In genomic region chr13:43195551-43195950, GRCh38 we compare ENCODE assay signal across 14 cellular contexts.
DNase-seq lines count a peak whose midpoint lies in the region; ATAC-seq and TF ChIP-seq lines count a peak whose summit lies in the region.
"Had no signal": no experiment of that assay in that cellular context is flagged by ENCODE, and none has a peak within 500 bp of the region (broad histone marks: within the 10 kb centered on the region; RNA-seq: fewer than 3 reads in every experiment).

No MANE protein-coding gene starts in this region.

- H3K36me3 Mint-ChIP-seq in endodermal cell (ENCODE audit: low read depth), result no peaks in the 10 kb centered on the region

- no peak for ATAC-seq in HG03354 (IDR thresholded peaks at IDR 0.05; ENCODE audit: poor library complexity, severe bottlenecking, unreplicated experiment)

- no peaks in the 10 kb centered on the region for H3K9me3 ChIP-seq in BE2C
- H3K9me3 ChIP-seq in endodermal cell (ENCODE audit: control insufficient read depth, low read length), result no peaks in the 10 kb centered on the region
- H3K9me3 ChIP-seq: adrenal gland had no signal

- H3K4me3 Mint-ChIP-seq in endodermal cell, result no peak overlapping the region
- H3K4me3 Mint-ChIP-seq: activated CD4-positive, alpha-beta memory T cell treated with anti-CD3 and anti-CD28 coated beads, Interleukin-2, amount 10 ng/mL, durations not matched to agents 7 days and 5 days had no signal

- peaks cover 2% of the 10 kb centered on the region for H3K4me1 Mint-ChIP-seq in endodermal cell
- H3K4me1 Mint-ChIP-seq: activated CD4-positive, alpha-beta memory T cell treated with anti-CD3 and anti-CD28 coated beads, Interleukin-2, amount 10 ng/mL, durations not matched to agents 7 days and 5 days had no signal

- no peaks in the 10 kb centered on the region for H3K27me3 ChIP-seq in BE2C
- no peaks in the 10 kb centered on the region for H3K27me3 ChIP-seq in endodermal cell (ENCODE audit: control insufficient read depth, insufficient read depth, low read length, poor library complexity, severe bottlenecking)
- H3K27me3 ChIP-seq: adrenal gland had no signal

- H3K4me1 ChIP-seq in BE2C (peaks cover 11% of the 10 kb centered on the region), endodermal cell (ENCODE audit: control insufficient read depth, insufficient read depth, low read length) (no peaks in the 10 kb centered on the region)

- no peak for DNase-seq in BE2C
- DNase-seq in NB4 (ENCODE audit: low read depth), result no peak
- DNase-seq in endodermal cell, result no peak
- DNase-seq in activated CD8-positive, alpha-beta memory T cell treated with anti-CD3 and anti-CD28 coated beads for 24 hours, result no peak
- no peak for DNase-seq in HuH-7.5 (ENCODE audit: low spot score)
- no peak for DNase-seq in SKM-1 (lab: John Stamatoyannopoulos, UW; ENCODE audit: unreplicated experiment)
- DNase-seq: activated CD4-positive, alpha-beta memory T cell treated with anti-CD3 and anti-CD28 coated beads, Interleukin-2, amount 10 ng/mL, durations not matched to agents 7 days and 5 days; kidney; stimulated activated naive CD4-positive, alpha-beta T cell treated with Interleukin-2 at 50 U/mL for 16 hours; SW 1271 had no signal

- H3K9me3 Mint-ChIP-seq in endodermal cell, result no peaks in the 10 kb centered on the region
- H3K9me3 Mint-ChIP-seq: activated CD4-positive, alpha-beta memory T cell treated with anti-CD3 and anti-CD28 coated beads, Interleukin-2, amount 10 ng/mL, durations not matched to agents 7 days and 5 days had no signal

- no peak overlapping the region for H3K27ac Mint-ChIP-seq in endodermal cell
- H3K27ac Mint-ChIP-seq: activated CD4-positive, alpha-beta memory T cell treated with anti-CD3 and anti-CD28 coated beads, Interleukin-2, amount 10 ng/mL, durations not matched to agents 7 days and 5 days had no signal

- no peaks in the 10 kb centered on the region for H3K36me3 ChIP-seq in BE2C
- no peaks in the 10 kb centered on the region for H3K36me3 ChIP-seq in endodermal cell (ENCODE audit: control insufficient read depth, insufficient read depth, low read length)
- H3K36me3 ChIP-seq: adrenal gland had no signal

- TF ChIP-seq CTCF in BE2C (IDR thresholded peaks at IDR 0.05; ENCODE audit: low read depth, low read length) (peak; percentile 60), GM12872 (IDR thresholded peaks at IDR 0.05; ENCODE audit: insufficient read depth, low read depth, low read length) (peak; percentile 23; the same call in 1 of the 3 replicates), NB4 (IDR thresholded peaks at IDR 0.05; ENCODE audit: low read depth, low read length) (peak; percentile 7), endodermal cell (conservative IDR thresholded peaks at IDR 0.05) (peak; percentile 64)

- no peak overlapping the region for H3K4me3 ChIP-seq in BE2C (ENCODE audit: low read depth, low read length)
- no peak overlapping the region for H3K4me3 ChIP-seq in NB4 (ENCODE audit: low read depth, low read length)
- no peak overlapping the region for H3K4me3 ChIP-seq in endodermal cell (ENCODE audit: low read length)
- H3K4me3 ChIP-seq: adrenal gland had no signal

- no peak for TF ChIP-seq POLR2A in NB4 (IDR thresholded peaks at IDR 0.05; ENCODE audit: extremely low read depth, insufficient read length)

- H3K27ac ChIP-seq in endodermal cell (ENCODE audit: low read depth, low read length), result no peak overlapping the region
- H3K27ac ChIP-seq: epithelial cell of prostate had no signal

- WGBS in endodermal cell (ENCODE audit: insufficient coverage in 1 of 2, insufficient read length in 1 of 2), 2 experiments, result 91 to 94% methylated on average over 4 of the region's 4 CpGs

- no peaks in the 10 kb centered on the region for H3K27me3 Mint-ChIP-seq in endodermal cell (ENCODE audit: insufficient read depth)

- no peak overlapping the region for H3K9ac ChIP-seq in endodermal cell (ENCODE audit: extremely low read depth, low read length, poor library complexity, severe bottlenecking)

Comparison
In these comparisons a context has a peak if more than half of its experiments do, and no peak if none do; other contexts are left out.
1. CTCF ChIP-seq: peak in every context shown above with its lines; median percentile 64 in endodermal cell; 60 in BE2C; 23 in GM12872; 7 in NB4.